In the genomic region with DNA sequence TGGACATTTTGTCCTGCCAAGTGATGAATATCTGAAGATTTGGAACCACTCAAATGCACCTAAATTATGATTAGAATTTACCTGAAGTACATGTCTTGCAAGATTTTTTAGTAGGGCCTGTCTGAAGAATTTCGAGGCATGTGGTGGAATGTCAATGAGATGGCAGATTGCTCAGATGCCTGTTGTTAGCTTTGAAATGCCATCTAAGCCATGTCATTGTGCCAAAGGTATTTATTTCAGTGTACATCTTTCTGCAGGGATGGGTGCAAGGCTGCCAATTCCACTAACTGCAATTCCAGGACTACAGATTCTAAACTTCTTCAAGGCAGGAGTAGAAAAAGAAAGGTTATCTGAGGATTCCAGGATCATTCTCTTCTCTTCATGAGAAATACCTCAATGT, we compare ENCODE assay signal across 15 cellular contexts. TPM values are rescaled to one million over a fixed set of nuclear protein-coding genes. Genes with fewer than 3 reads are reported as not detected.
DNase-seq lines count a peak whose midpoint lies in the region; ATAC-seq, FAIRE-seq and TF ChIP-seq lines count a peak whose summit lies in the region.
"Had no signal": no experiment of that assay in that cellular context is flagged by ENCODE, and none has a peak within 500 bp of the region (broad histone marks: within the 10 kb centered on the region; RNA-seq: fewer than 3 reads in every experiment).

No MANE protein-coding gene starts in this region.

- TF ChIP-seq CTCF in keratinocyte (optimal IDR thresholded peaks at IDR 0.05 in 1 of 3, IDR thresholded peaks at IDR 0.05 in 1 of 3, conservative IDR thresholded peaks at IDR 0.05 in 1 of 3; ENCODE audit: extremely low read depth in 1 of 3, insufficient read depth in 2 of 3, low read length in 3 of 3) (no peak), osteoblast (IDR thresholded peaks at IDR 0.05; ENCODE audit: extremely low read depth, low read depth, low read length) (no peak), type B pancreatic cell (conservative IDR thresholded peaks at IDR 0.05) (no peak)

- DNase-seq in keratinocyte (ENCODE audit: low read depth, low spot score) (no peak), osteoblast (ENCODE audit: insufficient read length, low spot score, missing footprints) (peak; percentile 8), type B pancreatic cell (ENCODE audit: extremely low spot score, unreplicated experiment) (no peak), H54 (ENCODE audit: insufficient read length, low spot score) (no peak)
- DNase-seq: 8988T; AML-193; Caco-2; CD8-positive, alpha-beta memory T cell; DMS53; H9 had no signal

- no peaks in the 10 kb centered on the region for H3K36me3 ChIP-seq in keratinocyte (ENCODE audit: control insufficient read depth in 2 of 2, extremely low read depth in 1 of 2, insufficient read depth in 2 of 2, low read length in 2 of 2)
- no peaks in the 10 kb centered on the region for H3K36me3 ChIP-seq in osteoblast (ENCODE audit: insufficient read depth, low read length)
- H3K36me3 ChIP-seq: BLaER1 had no signal

- H3K36me3 Mint-ChIP-seq in type B pancreatic cell: no peaks in the 10 kb centered on the region
- H3K36me3 Mint-ChIP-seq: CD8-positive, alpha-beta memory T cell had no signal

- TF ChIP-seq EP300 in Ishikawa (IDR thresholded peaks at IDR 0.05; ENCODE audit: borderline replicate concordance): no peak; the same call in 1 of the 2 replicates

- H3K79me2 ChIP-seq in keratinocyte (ENCODE audit: control insufficient read depth, insufficient read depth, low read length) (no peaks in the 10 kb centered on the region), osteoblast (ENCODE audit: insufficient read depth, low read length) (no peaks in the 10 kb centered on the region)

- TF ChIP-seq POLR2A in H54 (IDR thresholded peaks at IDR 0.05; ENCODE audit: low read depth, low read length): no peak

- no peaks in the 10 kb centered on the region for H3K9me1 ChIP-seq in keratinocyte (ENCODE audit: control insufficient read depth, extremely low read depth, insufficient read depth, low read length)

- FAIRE-seq in keratinocyte (lab: Jason Lieb, UNC) (no peak), H54 (lab: Jason Lieb, UNC) (no peak)

- H3K9ac ChIP-seq in keratinocyte (ENCODE audit: control insufficient read depth, extremely low read depth, insufficient read depth, low read length): no peak overlapping the region
- H3K9ac ChIP-seq: BLaER1 had no signal

- H3K9me3 ChIP-seq in keratinocyte (ENCODE audit: control insufficient read depth, low read depth, low read length) (no peaks in the 10 kb centered on the region), osteoblast (ENCODE audit: low read depth, low read length) (no peaks in the 10 kb centered on the region)
- H3K9me3 ChIP-seq: BLaER1, Caco-2 had no signal

- peaks cover 10% of the 10 kb centered on the region for H3K9me3 Mint-ChIP-seq in type B pancreatic cell
- H3K9me3 Mint-ChIP-seq: CD8-positive, alpha-beta memory T cell; GM23338; H9 had no signal

- H3K27me3 ChIP-seq in keratinocyte (ENCODE audit: control insufficient read depth, extremely low read depth, insufficient read depth, low read length) (no peaks in the 10 kb centered on the region), osteoblast (ENCODE audit: insufficient read depth, low read length) (peaks cover 15% of the 10 kb centered on the region)
- H3K27me3 ChIP-seq: BLaER1 had no signal

- H3K4me2 ChIP-seq in keratinocyte (ENCODE audit: control insufficient read depth, extremely low read depth, insufficient read depth, low read depth, low read length) (no peak overlapping the region), osteoblast (ENCODE audit: insufficient read depth, low read length) (no peak overlapping the region)
- H3K4me2 ChIP-seq: BLaER1, GM23338 had no signal

- peaks cover 22% of the 10 kb centered on the region for H3K4me1 Mint-ChIP-seq in type B pancreatic cell (ENCODE audit: unreplicated experiment)
- H3K4me1 Mint-ChIP-seq: CD8-positive, alpha-beta memory T cell had no signal

- peaks cover 8% of the 10 kb centered on the region for H3K27me3 Mint-ChIP-seq in type B pancreatic cell

- peak overlapping the region; percentile 68 for H3K27ac Mint-ChIP-seq in type B pancreatic cell
- H3K27ac Mint-ChIP-seq: CD8-positive, alpha-beta memory T cell; GM23338; H9 had no signal

- H4K20me1 ChIP-seq in keratinocyte (ENCODE audit: control insufficient read depth, extremely low read depth, insufficient read depth, low read length) (no peaks in the 10 kb centered on the region), osteoblast (ENCODE audit: insufficient read depth, low read length) (no peaks in the 10 kb centered on the region)
- H4K20me1 ChIP-seq: BLaER1 had no signal

- no peak overlapping the region for H3K27ac ChIP-seq in keratinocyte (ENCODE audit: control insufficient read depth, insufficient read depth, low read length)
- no peak overlapping the region for H3K27ac ChIP-seq in osteoblast (ENCODE audit: low read depth, low read length)
- H3K27ac ChIP-seq: BLaER1 had no signal

- no peak overlapping the region for H3K4me3 ChIP-seq in keratinocyte (ENCODE audit: control insufficient read depth in 2 of 3, extremely low read depth in 1 of 3, insufficient read depth in 2 of 3, low read depth in 1 of 3, low read length in 3 of 3)
- no peak overlapping the region for H3K4me3 ChIP-seq in osteoblast (ENCODE audit: insufficient read depth, low read length)
- H3K4me3 ChIP-seq: BLaER1, GM23338 had no signal

- TF ChIP-seq RAD21 in Ishikawa (IDR thresholded peaks at IDR 0.05; ENCODE audit: low read depth): no peak

- H2AFZ ChIP-seq in keratinocyte (ENCODE audit: control insufficient read depth, low read length) (peak overlapping the region; percentile 5), osteoblast (ENCODE audit: low read length) (no peak overlapping the region)
- H2AFZ ChIP-seq: GM23338 had no signal

- dilution Hi-C loops in keratinocyte (cut with MboI; ENCODE audit: extremely low pct_ligation_motif_present, low sequenced_read_pairs): no loop called here

- ATAC-seq in HG03097 (IDR thresholded peaks at IDR 0.05; ENCODE audit: low FRiP score, unreplicated experiment) (no peak), GM18520 (IDR thresholded peaks at IDR 0.05; ENCODE audit: unreplicated experiment) (no peak)
- ATAC-seq: GM23338 had no signal

- H3K4me1 ChIP-seq in keratinocyte (ENCODE audit: control insufficient read depth, extremely low read depth, insufficient read depth, low read length) (peaks cover 10% of the 10 kb centered on the region), osteoblast (ENCODE audit: insufficient read depth, low read length) (no peaks in the 10 kb centered on the region)
- H3K4me1 ChIP-seq: BLaER1, Caco-2 had no signal

- H3K4me3 Mint-ChIP-seq in type B pancreatic cell: peak overlapping the region; percentile 31
- H3K4me3 Mint-ChIP-seq: CD8-positive, alpha-beta memory T cell; GM23338; H9 had no signal

TF ChIP-seq in Ishikawa, 13 proteins besides CTCF, POLR2A, EP300 and RAD21:
- TF ChIP-seq, protein P1, sequence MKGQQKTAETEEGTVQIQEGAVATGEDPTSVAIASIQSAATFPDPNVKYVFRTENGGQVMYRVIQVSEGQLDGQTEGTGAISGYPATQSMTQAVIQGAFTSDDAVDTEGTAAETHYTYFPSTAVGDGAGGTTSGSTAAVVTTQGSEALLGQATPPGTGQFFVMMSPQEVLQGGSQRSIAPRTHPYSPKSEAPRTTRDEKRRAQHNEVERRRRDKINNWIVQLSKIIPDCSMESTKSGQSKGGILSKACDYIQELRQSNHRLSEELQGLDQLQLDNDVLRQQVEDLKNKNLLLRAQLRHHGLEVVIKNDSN (IDR thresholded peaks at IDR 0.05): no peak
- TF ChIP-seq YY1 (IDR thresholded peaks at IDR 0.05; ENCODE audit: low read depth) (no peak), EGR1 (IDR thresholded peaks at IDR 0.05) (no peak), NFIC (IDR thresholded peaks at IDR 0.05) (no peak), CREB1 (IDR thresholded peaks at IDR 0.05; ENCODE audit: low read depth) (no peak), TEAD4 (IDR thresholded peaks at IDR 0.05) (peak; percentile 81), FOXM1 (IDR thresholded peaks at IDR 0.05; ENCODE audit: borderline replicate concordance, low read depth) (no peak), TAF1 (IDR thresholded peaks at IDR 0.05; ENCODE audit: low read depth) (no peak)

RNA-seq across cellular contexts. Expression of a gene that starts 9.1 kb away (rescaled TPM):
- polyA plus RNA-seq in keratinocyte: 47.3 to 64.3 TPM (median 54.6 TPM) in 3 replicates
- 10.2 TPM for polyA plus RNA-seq in keratinocyte (2011; ENCODE audit: low read depth)
- 66.9 and 119 TPM in 2 replicates for polyA plus RNA-seq in keratinocyte (2011; cell fraction: cytosol; rRNA removed)
- 90.1 and 105 TPM in 2 replicates for polyA plus RNA-seq in keratinocyte (2011; cell fraction: nucleus; rRNA removed)
- polyA plus RNA-seq in keratinocyte (2012; ENCODE audit: low replicate concordance): 16.3 and 33.8 TPM in 2 replicates
- 19.6 to 213 TPM (median 101 TPM) in 3 replicates for polyA minus RNA-seq in keratinocyte
- polyA minus RNA-seq in keratinocyte (2011; cell fraction: cytosol; rRNA and poly(A)+ RNA removed): 31.7 TPM
- polyA minus RNA-seq in keratinocyte (2011; cell fraction: nucleus; rRNA and poly(A)+ RNA removed): 28.4 and 76.1 TPM in 2 replicates
- 63.9 and 64.8 TPM in 2 replicates for total RNA-seq in osteoblast
- total RNA-seq in type B pancreatic cell (ENCODE audit: low replicate concordance): 46.7 and 52.1 TPM in 2 replicates
